Comparison of ENCODE assay signal across 13 cellular contexts in genomic region chr4:26311633-26312032, GRCh38.
"Had no signal": no experiment of that assay in that cellular context is flagged by ENCODE, and none has a peak within 500 bp of the region (broad histone marks: within the 10 kb centered on the region; RNA-seq: fewer than 3 reads in every experiment).

No MANE protein-coding gene starts in this region.

- DNase-seq: adrenal gland; caudate nucleus; cortex of kidney; effector CD8-positive, alpha-beta T cell; foreskin melanocyte; islet precursor cell; left lung; natural killer cell; nucleus accumbens; right cardiac atrium; small intestine; stimulated activated naive CD4-positive, alpha-beta T cell; upper lobe of right lung had no signal

- ATAC-seq: left lung, upper lobe of right lung had no signal
